In genomic region chr5:177122566-177122965, GRCh38 we compare ENCODE assay signal across 20 cellular contexts. TPM values are rescaled to one million over a fixed set of nuclear protein-coding genes. Genes with fewer than 3 reads are reported as not detected.
DNase-seq lines count a peak whose midpoint lies in the region; ATAC-seq, FAIRE-seq and TF ChIP-seq lines count a peak whose summit lies in the region.
"Had no signal": no experiment of that assay in that cellular context is flagged by ENCODE, and none has a peak within 500 bp of the region (broad histone marks: within the 10 kb centered on the region; RNA-seq: fewer than 3 reads in every experiment).

No MANE protein-coding gene starts in this region.

- no peaks in the 10 kb centered on the region for H3K9me2 ChIP-seq in OCI-LY7 (ENCODE audit: insufficient read depth, low read length)

- no peak overlapping the region for H2AFZ ChIP-seq in OCI-LY7 (ENCODE audit: low read length)
- H2AFZ ChIP-seq: GM23248 had no signal

- H3K27me3 Mint-ChIP-seq in CD4-positive, CD25-positive, alpha-beta regulatory T cell: no peaks in the 10 kb centered on the region
- H3K27me3 Mint-ChIP-seq in glutamatergic neuron (ENCODE audit: unreplicated experiment): peaks cover 4% of the 10 kb centered on the region
- H3K27me3 Mint-ChIP-seq: CD8-positive, alpha-beta memory T cell had no signal

- DNase-seq in CD4-positive, CD25-positive, alpha-beta regulatory T cell: no peak
- DNase-seq in OCI-LY7 (ENCODE audit: low spot score) (no peak), kidney (peak; percentile 53), germinal center (ENCODE audit: low spot score) (no peak), globus pallidus (ENCODE audit: low spot score) (no peak), glutamatergic neuron (no peak)
- DNase-seq in effector CD4-positive, alpha-beta T cell: no peak
- DNase-seq: BE2C; Caco-2; CD8-positive, alpha-beta memory T cell; DMS53; GM23248; IMR-90; KBM-7 had no signal

- no peaks in the 10 kb centered on the region for H3K36me3 Mint-ChIP-seq in CD4-positive, CD25-positive, alpha-beta regulatory T cell
- peaks cover 5% of the 10 kb centered on the region for H3K36me3 Mint-ChIP-seq in glutamatergic neuron (ENCODE audit: unreplicated experiment)
- H3K36me3 Mint-ChIP-seq: CD8-positive, alpha-beta memory T cell had no signal

- H3K27me3 ChIP-seq in CD4-positive, CD25-positive, alpha-beta regulatory T cell (ENCODE audit: control insufficient read depth, insufficient read depth, low read length): no peaks in the 10 kb centered on the region
- H3K27me3 ChIP-seq: BE2C had no signal

- ATAC-seq in CD4-positive, CD25-positive, alpha-beta regulatory T cell (ENCODE audit: low read depth in 2 of 2): no peak
- ATAC-seq: GM12878, HCT116 had no signal

- H3K9me3 Mint-ChIP-seq in CD4-positive, CD25-positive, alpha-beta regulatory T cell: peaks cover 0 to 2% (median 0%) of the 10 kb centered on the region in 7 donors
- no peaks in the 10 kb centered on the region for H3K9me3 Mint-ChIP-seq in glutamatergic neuron (ENCODE audit: unreplicated experiment)
- H3K9me3 Mint-ChIP-seq: CD8-positive, alpha-beta memory T cell had no signal

- H3K4me3 Mint-ChIP-seq in CD4-positive, CD25-positive, alpha-beta regulatory T cell: peak overlapping the region in 1 of 4 donors; percentile 21
- H3K4me3 Mint-ChIP-seq in glutamatergic neuron (ENCODE audit: unreplicated experiment): no peak overlapping the region
- H3K4me3 Mint-ChIP-seq: CD8-positive, alpha-beta memory T cell had no signal

- H3K36me3 ChIP-seq in CD4-positive, CD25-positive, alpha-beta regulatory T cell (ENCODE audit: control insufficient read depth, insufficient read depth, low read length): no peaks in the 10 kb centered on the region
- H3K36me3 ChIP-seq in OCI-LY7 (ENCODE audit: insufficient read depth, low read length): no peaks in the 10 kb centered on the region; the same call in 1 of the 2 replicates
- H3K36me3 ChIP-seq in kidney (ENCODE audit: control insufficient read depth in 1 of 2, insufficient read depth in 2 of 2, low read length in 2 of 2): no peaks in the 10 kb centered on the region
- H3K36me3 ChIP-seq: BE2C had no signal

- H3K9me3 ChIP-seq in CD4-positive, CD25-positive, alpha-beta regulatory T cell (ENCODE audit: control insufficient read depth in 2 of 2, low read length in 2 of 2): no peaks in the 10 kb centered on the region
- no peaks in the 10 kb centered on the region for H3K9me3 ChIP-seq in OCI-LY7 (ENCODE audit: low read length)
- H3K9me3 ChIP-seq in kidney (ENCODE audit: control insufficient read depth in 1 of 2, low read length in 2 of 2): no peaks in the 10 kb centered on the region
- H3K9me3 ChIP-seq: BE2C, Caco-2 had no signal

- BruUV-seq in OCI-LY7 (replicated peaks; lab: Mats Ljungman, UMichigan): no TSS peak

- H3K4me3 ChIP-seq in CD4-positive, CD25-positive, alpha-beta regulatory T cell (ENCODE audit: low read depth, low read length): no peak overlapping the region
- H3K4me3 ChIP-seq in OCI-LY7 (ENCODE audit: low read depth, low read length, poor library complexity, severe bottlenecking): no peak overlapping the region
- H3K4me3 ChIP-seq in kidney (ENCODE audit: low read length in 2 of 2): no peak overlapping the region
- H3K4me3 ChIP-seq: GM12878, GM23248 had no signal

- H3K4me2 ChIP-seq in OCI-LY7 (ENCODE audit: low read length): no peak overlapping the region

- CTCF ChIA-PET in OCI-LY7 (lab: Charles Lee; ENCODE audit: unreplicated experiment): no interaction called here

- no peak overlapping the region for H3K9ac ChIP-seq in kidney (ENCODE audit: low read length in 2 of 2)
- H3K9ac ChIP-seq: GM23248 had no signal

- intact Hi-C loops in OCI-LY7 (cut with micrococcal nuclease; ENCODE audit: unreplicated experiment): loop anchor here (5.0 kb wide), 1 partner anchor 55 kb away; no protein-coding TSS in a partner anchor
- intact Hi-C loops in kidney (cut with DNase I): no loop called here

- no peaks in the 10 kb centered on the region for H3K79me2 ChIP-seq in OCI-LY7 (ENCODE audit: insufficient read depth, low read depth, low read length)

- TF ChIP-seq CTCF in OCI-LY7 (conservative IDR thresholded peaks at IDR 0.05; ENCODE audit: low read length) (no peak), kidney (IDR thresholded peaks at IDR 0.05; ENCODE audit: borderline replicate concordance, extremely low read depth, insufficient read depth) (no peak), glutamatergic neuron (IDR thresholded peaks at IDR 0.05; ENCODE audit: partially characterized antibody, unreplicated experiment) (no peak)

- FAIRE-seq in kidney (lab: Jason Lieb, UNC): no peak
- FAIRE-seq: A204.1, GM12878, GM18507, H54 had no signal

- peak overlapping the region in 2 of 3 donors; percentile 12 to 22 for H3K27ac Mint-ChIP-seq in CD4-positive, CD25-positive, alpha-beta regulatory T cell
- H3K27ac Mint-ChIP-seq in glutamatergic neuron (ENCODE audit: unreplicated experiment): no peak overlapping the region

- H3K4me1 Mint-ChIP-seq in CD4-positive, CD25-positive, alpha-beta regulatory T cell: no peaks in the 10 kb centered on the region
- H3K4me1 Mint-ChIP-seq in glutamatergic neuron (ENCODE audit: low read depth, unreplicated experiment): no peaks in the 10 kb centered on the region
- H3K4me1 Mint-ChIP-seq: CD8-positive, alpha-beta memory T cell had no signal

- H3K27ac ChIP-seq in CD4-positive, CD25-positive, alpha-beta regulatory T cell (ENCODE audit: insufficient read depth, low read length, poor library complexity, severe bottlenecking): no peak overlapping the region
- peak overlapping the region; percentile 90 for H3K27ac ChIP-seq in OCI-LY7 (ENCODE audit: low read depth, low read length, poor library complexity, severe bottlenecking)
- H3K27ac ChIP-seq in kidney (ENCODE audit: low read depth in 2 of 2, low read length in 2 of 2): no peak overlapping the region
- H3K27ac ChIP-seq: C4-2B, GM23248 had no signal

- no peaks in the 10 kb centered on the region for H4K20me1 ChIP-seq in OCI-LY7 (ENCODE audit: insufficient read depth, low read length)

- POLR2A ChIA-PET in OCI-LY7 (lab: Charles Lee): no interaction called here

- H3K4me1 ChIP-seq in CD4-positive, CD25-positive, alpha-beta regulatory T cell (ENCODE audit: control insufficient read depth, insufficient read depth, low read length, poor library complexity, severe bottlenecking): no peaks in the 10 kb centered on the region
- peaks cover 47% of the 10 kb centered on the region for H3K4me1 ChIP-seq in OCI-LY7 (ENCODE audit: insufficient read depth, low read length, poor library complexity, severe bottlenecking)
- H3K4me1 ChIP-seq in kidney (ENCODE audit: control insufficient read depth in 1 of 2, insufficient read depth in 1 of 2, low read depth in 1 of 2, low read length in 2 of 2): no peaks in the 10 kb centered on the region
- H3K4me1 ChIP-seq: BE2C, Caco-2 had no signal

RNA-seq across cellular contexts. Expression of gene NSD1, which starts 11.0 kb away (rescaled TPM):
- total RNA-seq in CD4-positive, CD25-positive, alpha-beta regulatory T cell: 125 TPM
- 10 to 100 TPM; 25.9 to 48.6 (median 37.3) TPM for polyA plus RNA-seq in CD4-positive, CD25-positive, alpha-beta regulatory T cell
- 59.6 and 64.3 TPM in 2 replicates for total RNA-seq in OCI-LY7 (2014; rRNA removed; shearing (Covaris generic))
- 132 and 142 TPM in 2 replicates for total RNA-seq in OCI-LY7 (2022)
- 99.1 TPM for total RNA-seq in kidney
- 6.0 TPM for polyA plus RNA-seq in kidney (ENCODE audit: insufficient read depth, low read depth, low replicate concordance)
- total RNA-seq in glutamatergic neuron (ENCODE audit: unreplicated experiment): 151 TPM

RNA-seq across cellular contexts. Expression of gene FGFR4, which starts 35.9 kb away (rescaled TPM):
- 4.4 TPM for total RNA-seq in CD4-positive, CD25-positive, alpha-beta regulatory T cell
- polyA plus RNA-seq in CD4-positive, CD25-positive, alpha-beta regulatory T cell: under 1 TPM in 2 of 4 donors, not detected in 2; 0.19 to 0.29 TPM
- total RNA-seq in OCI-LY7 (2014; rRNA removed; shearing (Covaris generic)): 0.39 and 1.2 TPM in 2 replicates
- 3.5 and 4.5 TPM in 2 replicates for total RNA-seq in OCI-LY7 (2022)
- 72.6 TPM for total RNA-seq in kidney
- polyA plus RNA-seq in kidney (ENCODE audit: insufficient read depth, low read depth, low replicate concordance): 50.2 TPM
- total RNA-seq in glutamatergic neuron (ENCODE audit: unreplicated experiment): 5.2 TPM
- total RNA-seq: GM23248 had no signal

Comparison
In these comparisons a context has a peak if more than half of its experiments do, and no peak if none do; other contexts are left out.
1. RNA of gene FGFR4, which starts 35.9 kb away (total RNA-seq): 72.6 TPM in kidney (single experiment); 5.2 TPM in glutamatergic neuron (single experiment), 0.39 to 4.5 TPM in OCI-LY7 and 4.4 TPM in CD4-positive, CD25-positive, alpha-beta regulatory T cell (single experiment); every median in the first group is over 10 times any median in the second.